ENCODE assay signal across 17 cellular contexts in genomic region chr22:36293606-36294292, GRCh38. TPM values are rescaled to one million over a fixed set of nuclear protein-coding genes. Genes with fewer than 3 reads are reported as not detected.
DNase-seq lines count a peak whose midpoint lies in the region; ATAC-seq, FAIRE-seq and TF ChIP-seq lines count a peak whose summit lies in the region.
"Had no signal": no experiment of that assay in that cellular context is flagged by ENCODE, and none has a peak within 500 bp of the region (broad histone marks: within the 10 kb centered on the region; RNA-seq: fewer than 3 reads in every experiment).

No MANE protein-coding gene starts in this region.

- intact Hi-C loops in left cardiac atrium (cut with DNase I) (no loop called here), cardiac septum (cut with DNase I) (no loop called here), HepG2 (cut with micrococcal nuclease; ENCODE audit: unreplicated experiment) (no loop called here)

- H3K4me1 ChIP-seq in HepG2 (ENCODE audit: insufficient read depth, low read length) = no peaks in the 10 kb centered on the region

- H4K20me1 ChIP-seq in HepG2 (ENCODE audit: insufficient read depth, low read length) = no peaks in the 10 kb centered on the region

- no peak; a peak in 1 of 4 replicates for TF ChIP-seq POLR2A in HepG2 (IDR thresholded peaks at IDR 0.05; ENCODE audit: insufficient read depth in 1 of 2, low read depth in 2 of 2, low read length in 2 of 2)

- 98% methylated on average over 17 of the region's 26 CpGs for WGBS in HepG2 (ENCODE audit: low lambda C conversion rate)

- no peak overlapping the region for H3K4me3 ChIP-seq in HepG2 (replicated peaks in 1 of 3; ENCODE audit: insufficient read depth in 1 of 3, low read depth in 2 of 3, low read length in 3 of 3)

- H3K27ac ChIP-seq in RWPE1 (peak overlapping the region; percentile 30), HepG2 (ENCODE audit: extremely low read length, insufficient read depth, low read length) (no peak overlapping the region)

- no peak for FAIRE-seq in HepG2 (lab: Jason Lieb, UNC)

- no peak for TF ChIP-seq RAD21 in HepG2 (CRISPR knock-in tag; IDR thresholded peaks at IDR 0.05)

- no peak for TF ChIP-seq EP300 in HepG2 (IDR thresholded peaks at IDR 0.05; ENCODE audit: low read depth in 2 of 2, low read length in 2 of 2)
- TF ChIP-seq EP300 in HepG2 (CRISPR knock-in tag; IDR thresholded peaks at IDR 0.05; ENCODE audit: borderline replicate concordance) = no peak

- in situ Hi-C loops in HepG2 (cut with HindIII; ENCODE audit: extremely low pct_ligation_motif_present, low pct_unique_long_range_greater_than_20kb) = no loop called here

- CTCF ChIA-PET in RWPE1 (lab: Yijun Ruan, JAX) = no interaction called here
- CTCF ChIA-PET in HepG2 (lab: Yijun Ruan, JAX; ENCODE audit: low intra/inter-chr PET ratio, low total read pairs) = no interaction called here

- H2AFZ ChIP-seq in HepG2 (ENCODE audit: low read length) = no peak overlapping the region

- H3K9ac ChIP-seq in HepG2 (ENCODE audit: insufficient read depth, low read depth, low read length) = no peak overlapping the region

- H3K4me2 ChIP-seq in HepG2 (ENCODE audit: low read depth, low read length) = no peak overlapping the region

- BruUV-seq in HepG2 (replicated peaks; lab: Mats Ljungman, UMichigan) = TSS peak; percentile 63

- DNase-seq in left cardiac atrium = peak; percentile 16
- no peak for DNase-seq in cardiac septum (ENCODE audit: low spot score)
- DNase-seq in RWPE1 (ENCODE audit: low spot score) = no peak
- DNase-seq in HepG2 (ENCODE audit: low spot score) = no peak
- DNase-seq in hypothalamus (lab: John Stamatoyannopoulos, UW) = no peak
- no peak for DNase-seq in NCI-H82 treated with DMSO at 0.1 percent for 48 hours (lab: John Stamatoyannopoulos, UW; ENCODE audit: unreplicated experiment)
- no peak for DNase-seq in activated CD4-positive, CD25-positive, alpha-beta regulatory T cell (lab: John Stamatoyannopoulos, UW)
- DNase-seq: activated CD8-positive, alpha-beta memory T cell treated with anti-CD3 and anti-CD28 coated beads for 24 hours; amniotic stem cell; effector memory CD4-positive, alpha-beta T cell; Karpas-422; NCI-H1092; NCI-H2081; NCI-H446 treated with DMSO at 0.1 percent for 48 hours; nucleus accumbens; SHP77; stimulated activated naive CD4-positive, alpha-beta T cell had no signal

- no peaks in the 10 kb centered on the region for H3K9me3 ChIP-seq in HepG2 (ENCODE audit: low read length)

- H3K79me2 ChIP-seq in HepG2 (ENCODE audit: insufficient read depth, low read length) = no peaks in the 10 kb centered on the region

- POLR2A ChIA-PET in RWPE1 (lab: Yijun Ruan, JAX; ENCODE audit: low non-redundant PET) (no interaction called here), HepG2 (lab: Yijun Ruan, JAX) (no interaction called here)

- peaks cover 69 to 85% of the 10 kb centered on the region in 2 experiments for H3K36me3 ChIP-seq in HepG2 (replicated peaks in 1 of 2; ENCODE audit: control insufficient read depth in 1 of 2, insufficient read depth in 2 of 2, low read length in 2 of 2)

- no peak for ATAC-seq in left cardiac atrium
- no peak for ATAC-seq in HepG2

- TF ChIP-seq CTCF in RWPE1 (conservative IDR thresholded peaks at IDR 0.05; ENCODE audit: low read depth) (no peak), HepG2 (CRISPR knock-in tag; IDR thresholded peaks at IDR 0.05) (no peak)

- no peaks in the 10 kb centered on the region for H3K27me3 ChIP-seq in HepG2 (ENCODE audit: control insufficient read depth in 1 of 2, insufficient read depth in 2 of 2, low read length in 2 of 2)

TF ChIP-seq in HepG2, 621 proteins besides CTCF, POLR2A, EP300 and RAD21:
- peak; percentile 74 for TF ChIP-seq AGO2 (optimal IDR thresholded peaks at IDR 0.05; ENCODE audit: low read depth, low read length)
- no peak for TF ChIP-seq KLF15 (CRISPR knock-in tag; IDR thresholded peaks at IDR 0.05; ENCODE audit: borderline replicate concordance)
- no peak for TF ChIP-seq CSRNP2 (CRISPR knock-in tag; conservative IDR thresholded peaks at IDR 0.05; ENCODE audit: low read depth)
- 0 out of 2 replicates have a peak, but pooled peaks have one; percentile 41 for TF ChIP-seq NRL (CRISPR knock-in tag; IDR thresholded peaks at IDR 0.05; ENCODE audit: borderline replicate concordance)
- TF ChIP-seq TAF15 (IDR thresholded peaks at IDR 0.05; ENCODE audit: low read depth, low read length, poor library complexity, severe bottlenecking) = no peak
- no peak for TF ChIP-seq ZNF83 (CRISPR knock-in tag; IDR thresholded peaks at IDR 0.05; ENCODE audit: borderline replicate concordance)
- TF ChIP-seq CBX5 (CRISPR knock-in tag; IDR thresholded peaks at IDR 0.05; ENCODE audit: borderline replicate concordance) = no peak
TF ChIP-seq in HepG2: peak in this region for 2.

RNA-seq across cellular contexts. Expression of gene APOL1, which starts 40.8 kb away (rescaled TPM):
- total RNA-seq in left cardiac atrium (10 to 100 TPM; 26.5 to 40.7 TPM), cardiac septum (25.6 TPM), HepG2 (2016; rRNA removed; fragmentation: Illumina TruSeq; extraction: Trizol) (11.2 and 20.3 TPM in 2 replicates)
- total RNA-seq in HepG2 (2016; cell fraction: cytosol; rRNA removed; fragmentation: Illumina TruSeq; extraction: Trizol; ENCODE audit: low read depth) = 2.3 and 2.8 TPM in 2 replicates
- total RNA-seq in HepG2 (2016; cell fraction: insoluble cytoplasmic fraction; rRNA removed; fragmentation: Illumina TruSeq; extraction: Trizol) = 10.1 and 20.9 TPM in 2 replicates
- total RNA-seq in HepG2 (2016; cell fraction: membrane; rRNA removed; fragmentation: Illumina TruSeq; extraction: Trizol) = 3.2 and 3.4 TPM in 2 replicates
- 19.4 and 20.3 TPM in 2 replicates for total RNA-seq in HepG2 (2016; cell fraction: nucleus; rRNA removed; fragmentation: Illumina TruSeq; extraction: Trizol)
- 75.0 and 124 TPM in 2 replicates for polyA plus RNA-seq in HepG2 (2011; rRNA removed)
- polyA plus RNA-seq in HepG2 (2011; cell fraction: cytosol; rRNA removed) = 57.2 and 84.6 TPM in 2 replicates
- polyA plus RNA-seq in HepG2 (2011; cell fraction: nucleus; rRNA removed) = 110 and 144 TPM in 2 replicates
- polyA plus RNA-seq in HepG2 (2012) = 126 and 159 TPM in 2 replicates
- 2.5 and 2.9 TPM in 2 replicates for polyA plus RNA-seq in HepG2 (2016; cell fraction: cytosol; fragmentation: Illumina TruSeq; extraction: Trizol; ENCODE audit: low read depth)
- polyA plus RNA-seq in HepG2 (2016; cell fraction: insoluble cytoplasmic fraction; fragmentation: Illumina TruSeq; extraction: Trizol; ENCODE audit: low read depth) = 12.0 and 13.0 TPM in 2 replicates
- polyA plus RNA-seq in HepG2 (2016; cell fraction: membrane; fragmentation: Illumina TruSeq; extraction: Trizol; ENCODE audit: low read depth) = 3.3 and 3.8 TPM in 2 replicates
- polyA plus RNA-seq in HepG2 (2016; cell fraction: nucleus; fragmentation: Illumina TruSeq; extraction: Trizol; ENCODE audit: insufficient read depth, low read depth) = 37.3 and 42.3 TPM in 2 replicates
- polyA minus RNA-seq in HepG2 (2011; rRNA and poly(A)+ RNA removed; ENCODE audit: low replicate concordance) = 2.0 and 61.9 TPM in 2 replicates
- 61.5 and 88.3 TPM in 2 replicates for polyA minus RNA-seq in HepG2 (2011; cell fraction: cytosol; rRNA and poly(A)+ RNA removed)
- polyA minus RNA-seq in HepG2 (2011; cell fraction: nucleus; rRNA and poly(A)+ RNA removed) = 34.2 and 54.7 TPM in 2 replicates

RNA-seq across cellular contexts. Expression of gene APOL2, which starts 54.4 kb away (rescaled TPM):
- 10 to 100 TPM; 43.8 to 43.9 TPM for total RNA-seq in left cardiac atrium
- total RNA-seq in cardiac septum = 47.9 TPM
- total RNA-seq in HepG2 (2016; rRNA removed; fragmentation: Illumina TruSeq; extraction: Trizol) = 28.7 and 34.3 TPM in 2 replicates
- total RNA-seq in HepG2 (2016; cell fraction: cytosol; rRNA removed; fragmentation: Illumina TruSeq; extraction: Trizol; ENCODE audit: low read depth) = 2.5 and 3.6 TPM in 2 replicates
- total RNA-seq in HepG2 (2016; cell fraction: insoluble cytoplasmic fraction; rRNA removed; fragmentation: Illumina TruSeq; extraction: Trizol) = 27.0 and 29.3 TPM in 2 replicates
- 8.2 and 9.0 TPM in 2 replicates for total RNA-seq in HepG2 (2016; cell fraction: membrane; rRNA removed; fragmentation: Illumina TruSeq; extraction: Trizol)
- 16.8 and 21.4 TPM in 2 replicates for total RNA-seq in HepG2 (2016; cell fraction: nucleus; rRNA removed; fragmentation: Illumina TruSeq; extraction: Trizol)
- 51.2 and 94.4 TPM in 2 replicates for polyA plus RNA-seq in HepG2 (2011; rRNA removed)
- polyA plus RNA-seq in HepG2 (2011; cell fraction: cytosol; rRNA removed) = 53.4 and 72.6 TPM in 2 replicates
- 195 and 245 TPM in 2 replicates for polyA plus RNA-seq in HepG2 (2011; cell fraction: nucleus; rRNA removed)
- polyA plus RNA-seq in HepG2 (2012) = 58.3 and 88.7 TPM in 2 replicates
- polyA plus RNA-seq in HepG2 (2016; cell fraction: cytosol; fragmentation: Illumina TruSeq; extraction: Trizol; ENCODE audit: low read depth) = 1.8 TPM in 2 replicates
- polyA plus RNA-seq in HepG2 (2016; cell fraction: insoluble cytoplasmic fraction; fragmentation: Illumina TruSeq; extraction: Trizol; ENCODE audit: low read depth) = 20.2 and 26.3 TPM in 2 replicates
- polyA plus RNA-seq in HepG2 (2016; cell fraction: membrane; fragmentation: Illumina TruSeq; extraction: Trizol; ENCODE audit: low read depth) = 4.4 and 5.1 TPM in 2 replicates
- polyA plus RNA-seq in HepG2 (2016; cell fraction: nucleus; fragmentation: Illumina TruSeq; extraction: Trizol; ENCODE audit: insufficient read depth, low read depth) = 31.6 and 34.2 TPM in 2 replicates
- polyA minus RNA-seq in HepG2 (2011; rRNA and poly(A)+ RNA removed; ENCODE audit: low replicate concordance) = 34.5 and 120 TPM in 2 replicates
- 39.4 and 67.2 TPM in 2 replicates for polyA minus RNA-seq in HepG2 (2011; cell fraction: cytosol; rRNA and poly(A)+ RNA removed)
- 44.7 and 77.3 TPM in 2 replicates for polyA minus RNA-seq in HepG2 (2011; cell fraction: nucleus; rRNA and poly(A)+ RNA removed)
